12 cellular contexts compared by ENCODE assay signal in genomic region chr15:74297867-74298266, GRCh38.
DNase-seq lines count a peak whose midpoint lies in the region; ATAC-seq and TF ChIP-seq lines count a peak whose summit lies in the region.
"Had no signal": no experiment of that assay in that cellular context is flagged by ENCODE, and none has a peak within 500 bp of the region (broad histone marks: within the 10 kb centered on the region; RNA-seq: fewer than 3 reads in every experiment).

No MANE protein-coding gene starts in this region.

- H3K4me1 ChIP-seq in mammary epithelial cell (ENCODE audit: insufficient read depth, low read length) = peaks cover 7% of the 10 kb centered on the region
- peaks cover 22 to 23% of the 10 kb centered on the region in 2 donors for H3K4me1 ChIP-seq in neuronal stem cell (ENCODE audit: control insufficient read depth in 2 of 2, insufficient read depth in 1 of 2, low read depth in 1 of 2, low read length in 2 of 2)
- no peaks in the 10 kb centered on the region for H3K4me1 ChIP-seq in upper lobe of right lung
- H3K4me1 ChIP-seq: BLaER1 had no signal

- H3K27me3 Mint-ChIP-seq in MCF 10A (ENCODE audit: insufficient read depth, unreplicated experiment) = peaks cover 70% of the 10 kb centered on the region

- no peak overlapping the region for H3K27ac Mint-ChIP-seq in MCF 10A (ENCODE audit: low read depth, unreplicated experiment)
- H3K27ac Mint-ChIP-seq: H9 had no signal

- ATAC-seq in upper lobe of right lung = no peak

- H3K27ac ChIP-seq in mammary epithelial cell (ENCODE audit: insufficient read depth, low read depth, low read length) (no peak overlapping the region), neuronal stem cell (replicated peaks; ENCODE audit: low read length) (no peak overlapping the region), upper lobe of right lung (no peak overlapping the region)
- H3K27ac ChIP-seq: BLaER1, GM23248 had no signal

- H3K4me3 ChIP-seq in mammary epithelial cell (replicated peaks in 1 of 3; ENCODE audit: insufficient read depth in 1 of 3, low read depth in 2 of 3, low read length in 3 of 3) (no peak overlapping the region), neuronal stem cell (ENCODE audit: low read length in 2 of 2) (no peak overlapping the region), upper lobe of right lung (no peak overlapping the region)
- H3K4me3 ChIP-seq: BLaER1, GM23248 had no signal

- H2AK5ac ChIP-seq in neuronal stem cell (ENCODE audit: low read depth, low read length) = no peak overlapping the region

- H3K9me3 ChIP-seq in mammary epithelial cell (replicated peaks; ENCODE audit: insufficient read depth, low read length) = no peaks in the 10 kb centered on the region
- H3K9me3 ChIP-seq in neuronal stem cell (replicated peaks in 1 of 2; ENCODE audit: control insufficient read depth in 2 of 2, insufficient read depth in 1 of 2, low read depth in 1 of 2, low read length in 2 of 2) = no peaks in the 10 kb centered on the region
- no peaks in the 10 kb centered on the region for H3K9me3 ChIP-seq in upper lobe of right lung
- H3K9me3 ChIP-seq: BLaER1 had no signal

- H2BK12ac ChIP-seq in neuronal stem cell (ENCODE audit: low read length) = no peak overlapping the region

- H3K27me3 ChIP-seq in mammary epithelial cell (ENCODE audit: insufficient read depth, low read length) (no peaks in the 10 kb centered on the region), neuronal stem cell (ENCODE audit: control insufficient read depth in 3 of 3, insufficient read depth in 3 of 3, low read depth in 1 of 3, low read length in 3 of 3) (peaks cover 0 to 24% (median 2%) of the 10 kb centered on the region in 3 experiments), upper lobe of right lung (peaks cover 39% of the 10 kb centered on the region)
- H3K27me3 ChIP-seq: BLaER1 had no signal

- 62% methylated on average over 1 of the region's 1 CpG for WGBS in mammary epithelial cell (ENCODE audit: low coverage, missing lambda C conversion rate)
- WGBS in neuronal stem cell (ENCODE audit: extremely low coverage in 2 of 2, insufficient read length in 2 of 2, insufficient replicate concordance in 1 of 2), 2 donors = no CpG with 5 or more reads among the region's 1 CpG

- no peak overlapping the region for H3K4me3 Mint-ChIP-seq in MCF 10A (ENCODE audit: unreplicated experiment)
- H3K4me3 Mint-ChIP-seq: H9 had no signal

- intact Hi-C loops in mammary epithelial cell (cut with micrococcal nuclease) (loop anchor here (2.0 kb wide), 1 partner anchor 57 kb away; no protein-coding TSS in a partner anchor), MCF 10A (cut with micrococcal nuclease) (no loop called here), upper lobe of right lung (cut with DNase I) (no loop called here)

- H3K4ac ChIP-seq in neuronal stem cell (ENCODE audit: low read length) = no peak overlapping the region

- H4K8ac ChIP-seq in neuronal stem cell (ENCODE audit: low read depth, low read length) = no peak overlapping the region

- no peak overlapping the region for H3K4me2 ChIP-seq in mammary epithelial cell (ENCODE audit: insufficient read depth, low read depth, low read length)
- no peak overlapping the region for H3K4me2 ChIP-seq in neuronal stem cell (ENCODE audit: insufficient read depth, low read length, poor library complexity, severe bottlenecking)
- H3K4me2 ChIP-seq: BLaER1 had no signal

- peak overlapping the region; percentile 35 for H2BK15ac ChIP-seq in neuronal stem cell (ENCODE audit: low read length)

- CTCF ChIA-PET in mammary epithelial cell (lab: Charles Lee; ENCODE audit: low non-redundant PET) (interaction anchor here (0.6 kb wide), 1 partner anchor 190 kb away, joined by 3 read pairs; no protein-coding TSS in a partner anchor), MCF 10A (lab: Yijun Ruan, JAX) (interaction anchor here (3.5 kb wide), 1 partner anchor 10 kb away, joined by 18 read pairs; no protein-coding TSS in a partner anchor)

- no peak overlapping the region for H3K14ac ChIP-seq in neuronal stem cell (ENCODE audit: low read length)

- no peaks in the 10 kb centered on the region for H3K9me3 Mint-ChIP-seq in MCF 10A (ENCODE audit: unreplicated experiment)
- H3K9me3 Mint-ChIP-seq: H9 had no signal

- BruUV-seq in mammary epithelial cell (replicated peaks; lab: Mats Ljungman, UMichigan) = no TSS peak
- no TSS peak for BruUV-seq in MCF 10A (replicated peaks; lab: Mats Ljungman, UMichigan)

- H2BK120ac ChIP-seq in neuronal stem cell (ENCODE audit: low read depth, low read length) = no peak overlapping the region

- TF ChIP-seq CTCF in mammary epithelial cell (conservative IDR thresholded peaks at IDR 0.05 in 1 of 2, IDR thresholded peaks at IDR 0.05 in 1 of 2; ENCODE audit: extremely low read depth in 1 of 2, insufficient read depth in 1 of 2, low read depth in 1 of 2, low read length in 2 of 2) (no peak), MCF 10A (IDR thresholded peaks at IDR 0.05; ENCODE audit: unreplicated experiment) (no peak), upper lobe of right lung (IDR thresholded peaks at IDR 0.05) (no peak)

- no peak overlapping the region for H4K91ac ChIP-seq in neuronal stem cell (ENCODE audit: low read depth, low read length, poor library complexity)

- H3K18ac ChIP-seq in neuronal stem cell (ENCODE audit: low read length) = no peak overlapping the region

- H3K79me2 ChIP-seq in mammary epithelial cell (ENCODE audit: insufficient read depth, low read length) = no peaks in the 10 kb centered on the region

- dilution Hi-C loops in mammary epithelial cell (cut with HindIII; ENCODE audit: low sequenced_read_pairs) = no loop called here

- DNase-seq in mammary epithelial cell = peak; percentile 12
- DNase-seq in MCF 10A (ENCODE audit: unreplicated experiment) = no peak
- DNase-seq in amniotic epithelial cell (ENCODE audit: low read depth) = peak; percentile 68
- no peak for DNase-seq in neuronal stem cell (ENCODE audit: low spot score)
- no peak for DNase-seq in NCI-H345 (lab: John Stamatoyannopoulos, UW)
- DNase-seq in upper lobe of right lung = no peak
- DNase-seq in DMS153 (lab: John Stamatoyannopoulos, UW) = no peak
- DNase-seq: 8988T, AML-193, GM23248, H9 had no signal

- H4K20me1 ChIP-seq in mammary epithelial cell (ENCODE audit: insufficient read depth, low read length) = no peaks in the 10 kb centered on the region

- H3K9ac ChIP-seq in mammary epithelial cell (ENCODE audit: insufficient read depth, low read length) (no peak overlapping the region), neuronal stem cell (ENCODE audit: low read depth, low read length, poor library complexity) (no peak overlapping the region)
- H3K9ac ChIP-seq: BLaER1, GM23248 had no signal

- POLR2A ChIA-PET in MCF 10A (lab: Yijun Ruan, JAX) = no interaction called here

- no peak overlapping the region for H2BK5ac ChIP-seq in neuronal stem cell (ENCODE audit: low read length)

- H3K79me1 ChIP-seq in neuronal stem cell (ENCODE audit: low read depth, low read length) = no peaks in the 10 kb centered on the region

- no peaks in the 10 kb centered on the region for H3K4me1 Mint-ChIP-seq in MCF 10A (ENCODE audit: insufficient read depth, unreplicated experiment)

- no peak overlapping the region for H3K23ac ChIP-seq in neuronal stem cell (ENCODE audit: low read depth, low read length, poor library complexity)

- H2AFZ ChIP-seq in mammary epithelial cell (ENCODE audit: low read depth, low read length) (no peak overlapping the region), neuronal stem cell (ENCODE audit: low read length) (no peak overlapping the region)
- H2AFZ ChIP-seq: GM23248 had no signal

- in situ Hi-C loops in mammary epithelial cell (cut with MboI; ENCODE audit: low sequenced_read_pairs in 2 of 2) = no loop called here

- H3K36me3 ChIP-seq in mammary epithelial cell (ENCODE audit: insufficient read depth, low read length) (no peaks in the 10 kb centered on the region), neuronal stem cell (replicated peaks in 1 of 2; ENCODE audit: control insufficient read depth in 2 of 2, insufficient read depth in 2 of 2, low read length in 2 of 2) (no peaks in the 10 kb centered on the region), upper lobe of right lung (no peaks in the 10 kb centered on the region)
- H3K36me3 ChIP-seq: BLaER1 had no signal

- H3K36me3 Mint-ChIP-seq in MCF 10A (ENCODE audit: insufficient read depth, unreplicated experiment) = no peaks in the 10 kb centered on the region

Comparison
In these comparisons a context has a peak if more than half of its experiments do, and no peak if none do; other contexts are left out.
1. DNase-seq: peak in mammary epithelial cell (single experiment) and amniotic epithelial cell (single experiment); none in MCF 10A (single experiment), neuronal stem cell (single experiment), NCI-H345 (single experiment), upper lobe of right lung (single experiment) and DMS153 (single experiment).